Comparison of ENCODE assay signal across 1 cellular context in the genomic region with DNA sequence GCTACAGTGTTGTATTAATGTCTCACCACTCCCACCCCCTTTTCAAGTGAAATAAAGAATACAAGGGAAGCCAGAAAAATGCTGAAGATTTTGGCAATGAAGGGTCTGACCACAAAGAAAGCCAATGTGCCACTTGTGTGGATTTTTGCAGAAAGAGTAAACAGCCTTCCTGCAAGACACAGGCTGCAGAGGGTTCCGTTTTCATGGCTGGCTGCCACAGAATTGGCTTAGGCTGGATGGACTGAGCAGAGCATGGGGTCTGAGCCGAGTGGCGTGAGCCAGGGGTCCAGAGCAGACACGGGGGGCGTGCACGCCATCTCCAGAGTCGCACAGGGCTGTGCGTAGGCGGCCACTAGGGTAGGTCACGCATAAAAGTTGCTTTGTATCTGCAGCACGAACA.
TF ChIP-seq lines count a peak whose summit lies in the region.

No MANE protein-coding gene starts in this region.

TF ChIP-seq in H1, 55 proteins besides CTCF, POLR2A, EP300 and RAD21 (continued from another document):
- TF ChIP-seq RBBP5 (IDR thresholded peaks at IDR 0.05; ENCODE audit: borderline replicate concordance, low read depth, low read length) = no peak
- no peak for TF ChIP-seq HDAC6 (IDR thresholded peaks at IDR 0.05; ENCODE audit: low read depth, low read length)
- no peak for TF ChIP-seq EGR1 (IDR thresholded peaks at IDR 0.05; ENCODE audit: borderline replicate concordance, low read depth, low read length)
- no peak for TF ChIP-seq POU5F1 (IDR thresholded peaks at IDR 0.05; ENCODE audit: low read depth, low read length)
- TF ChIP-seq SIX5 (IDR thresholded peaks at IDR 0.05; ENCODE audit: low read depth, low read length) = no peak
- TF ChIP-seq SP4 (IDR thresholded peaks at IDR 0.05; ENCODE audit: low read length) = no peak
